ENCODE assay signal across 26 cellular contexts in the genomic region with DNA sequence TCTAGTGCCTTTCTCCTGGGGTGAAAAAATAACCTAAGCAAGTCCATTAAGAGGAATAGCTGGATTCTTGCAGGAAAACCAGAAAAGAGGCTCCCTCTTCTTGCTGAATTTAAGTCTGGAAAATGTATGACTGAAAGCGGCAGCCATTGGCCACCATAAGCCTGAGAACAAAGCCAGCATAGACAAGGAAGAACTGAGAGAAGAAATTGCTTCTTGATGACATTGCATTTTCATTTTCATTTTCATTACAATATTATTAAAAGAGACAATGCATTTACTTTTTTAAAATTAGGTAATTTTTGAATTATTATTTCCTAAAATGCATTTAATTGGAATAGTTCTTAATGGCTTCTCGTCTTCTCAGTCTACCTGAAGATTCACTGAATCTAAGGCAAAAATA.
"Had no signal": no experiment of that assay in that cellular context is flagged by ENCODE, and none has a peak within 500 bp of the region (broad histone marks: within the 10 kb centered on the region; RNA-seq: fewer than 3 reads in every experiment).

No MANE protein-coding gene starts in this region.

- H3K27ac ChIP-seq: dorsolateral prefrontal cortex, foreskin keratinocyte, gastroesophageal sphincter, heart right ventricle, left lung, prostate gland, right atrium auricular region, sigmoid colon, stomach, thyroid gland, vagina had no signal

- H3K4me3 ChIP-seq: dorsolateral prefrontal cortex, gastroesophageal sphincter, heart right ventricle, left lung, mucosa of descending colon, prostate gland, right atrium auricular region, sigmoid colon, stomach, thyroid gland, vagina had no signal

- DNase-seq: cortex of kidney; dorsolateral prefrontal cortex; effector CD4-positive, alpha-beta T cell; foreskin keratinocyte; glutamatergic neuron; heart right ventricle; hippocampal formation; left cardiac atrium; mesenchymal stem cell; mucosa of descending colon; naive thymus-derived CD4-positive, alpha-beta T cell; nucleus accumbens; sigmoid colon; stimulated activated CD4-positive, alpha-beta T cell treated with anti-CD3 and anti-CD28 coated beads, Interleukin-2, amount 100 ng/mL, for 24 hours; stimulated activated CD4-positive, alpha-beta T cell treated with anti-CD3 and anti-CD28 coated beads, Interleukin-4, amount 100 ng/mL, for 24 hours; stimulated activated naive CD4-positive, alpha-beta T cell treated with Interleukin-2 at 50 U/mL for 16 hours; stomach; thyroid gland; trophoblast cell had no signal

- H3K27me3 ChIP-seq: dorsolateral prefrontal cortex, foreskin keratinocyte, gastroesophageal sphincter, heart right ventricle, left lung, right atrium auricular region, sigmoid colon, stomach, thyroid gland, vagina had no signal

- ATAC-seq: esophagus mucosa; foreskin keratinocyte; gastroesophageal sphincter; heart right ventricle; left cardiac atrium; left lung; mucosa of descending colon; naive thymus-derived CD4-positive, alpha-beta T cell; stimulated activated effector memory CD8-positive, alpha-beta T cell treated with anti-CD3 and anti-CD28 coated beads, Interleukin-12 subunit alpha, Interleukin-12 subunit beta, amount 100 ng/mL, for 72 hours had no signal

- H3K4me1 ChIP-seq: gastroesophageal sphincter, left lung, prostate gland, right atrium auricular region, sigmoid colon, stomach, thyroid gland, vagina had no signal

- H3K9me3 ChIP-seq: gastroesophageal sphincter, heart right ventricle, left lung, mucosa of descending colon, prostate gland, right atrium auricular region, sigmoid colon, stomach, thyroid gland, vagina had no signal

- H3K36me3 ChIP-seq: gastroesophageal sphincter, heart right ventricle, left lung, prostate gland, right atrium auricular region, sigmoid colon, stomach, thyroid gland, vagina had no signal
